ENCODE assay signal across 5 cellular contexts in the genomic region with DNA sequence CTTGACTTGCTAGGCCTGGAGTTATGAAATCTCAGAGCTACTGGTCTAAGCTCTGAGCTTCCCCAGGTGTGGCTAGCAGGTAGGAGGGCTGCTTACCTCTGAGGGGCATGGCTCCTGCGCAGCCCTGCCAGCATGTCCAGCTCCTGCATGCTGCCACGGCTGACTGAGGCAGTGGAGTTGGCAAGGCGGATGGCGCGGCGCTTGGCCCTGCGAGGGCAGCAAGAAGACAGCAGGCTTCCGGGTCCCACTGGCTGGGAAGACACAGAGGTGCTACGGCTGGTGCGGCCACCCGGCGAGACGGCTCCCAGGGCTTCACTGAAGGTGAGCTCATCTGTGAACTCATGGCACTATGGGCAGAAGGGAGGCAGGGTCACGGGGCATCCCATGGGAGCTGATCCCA.
"Had no signal": no experiment of that assay in that cellular context is flagged by ENCODE, and none has a peak within 500 bp of the region (broad histone marks: within the 10 kb centered on the region; RNA-seq: fewer than 3 reads in every experiment).

No MANE protein-coding gene starts in this region.

- ATAC-seq: HepG2, K562 had no signal

- H3K27ac ChIP-seq: HL-60 had no signal

- DNase-seq: KBM-7, KG1 had no signal

- H3K4me3 ChIP-seq: K562 had no signal
